ENCODE assay signal across 39 cellular contexts in the genomic region with DNA sequence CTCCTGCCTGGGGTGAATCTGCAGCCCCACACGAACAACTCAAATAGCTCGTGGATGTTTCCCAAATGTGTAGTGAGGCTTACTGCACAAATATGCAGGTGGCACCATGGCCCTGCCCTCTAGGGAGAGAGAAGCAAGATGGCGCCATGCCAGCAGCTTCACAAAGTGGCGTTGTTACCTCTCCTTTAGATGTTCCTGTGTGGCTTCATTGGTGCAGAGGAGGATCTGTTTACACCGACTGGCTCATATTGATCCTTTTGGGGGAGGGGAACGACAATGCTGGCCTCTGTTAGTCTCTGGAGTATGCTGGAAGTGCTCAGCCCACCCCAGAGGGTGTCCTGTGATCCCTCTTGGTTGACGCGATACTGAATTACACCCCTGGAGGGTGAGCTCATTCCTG.
"Had no signal": no experiment of that assay in that cellular context is flagged by ENCODE, and none has a peak within 500 bp of the region (broad histone marks: within the 10 kb centered on the region; RNA-seq: fewer than 3 reads in every experiment).

No MANE protein-coding gene starts in this region.

- H3K9me3 Mint-ChIP-seq: activated naive CD8-positive, alpha-beta T cell treated with anti-CD3 and anti-CD28 coated beads for 36 hours had no signal

- H3K4me1 Mint-ChIP-seq: activated CD4-positive, alpha-beta memory T cell treated with anti-CD3 and anti-CD28 coated beads, Interleukin-2, amount 10 ng/mL, durations not matched to agents 7 days and 5 days; activated CD8-positive, alpha-beta memory T cell treated with anti-CD3 and anti-CD28 coated beads, Interleukin-2, amount 10 ng/mL, durations not matched to agents 7 days and 5 days; activated naive CD8-positive, alpha-beta T cell treated with anti-CD3 and anti-CD28 coated beads for 36 hours; central memory CD8-positive, alpha-beta T cell had no signal

- H3K4me3 ChIP-seq: cardiac muscle cell, MG63, Peyer's patch had no signal

- H3K4me3 Mint-ChIP-seq: activated CD4-positive, alpha-beta memory T cell treated with anti-CD3 and anti-CD28 coated beads, Interleukin-2, amount 10 ng/mL, durations not matched to agents 7 days and 5 days; activated CD8-positive, alpha-beta memory T cell treated with anti-CD3 and anti-CD28 coated beads, Interleukin-2, amount 10 ng/mL, durations not matched to agents 7 days and 5 days; activated naive CD8-positive, alpha-beta T cell treated with anti-CD3 and anti-CD28 coated beads for 36 hours; central memory CD8-positive, alpha-beta T cell had no signal

- H3K27ac Mint-ChIP-seq: activated CD4-positive, alpha-beta memory T cell treated with anti-CD3 and anti-CD28 coated beads, Interleukin-2, amount 10 ng/mL, durations not matched to agents 7 days and 5 days; activated CD8-positive, alpha-beta memory T cell treated with anti-CD3 and anti-CD28 coated beads, Interleukin-2, amount 10 ng/mL, durations not matched to agents 7 days and 5 days; activated naive CD8-positive, alpha-beta T cell treated with anti-CD3 and anti-CD28 coated beads for 36 hours had no signal

- H3K27ac ChIP-seq: cardiac muscle cell, Peyer's patch, RWPE1, WERI-Rb-1 had no signal

- H3K36me3 Mint-ChIP-seq: activated naive CD8-positive, alpha-beta T cell treated with anti-CD3 and anti-CD28 coated beads for 36 hours had no signal

- H3K9me3 ChIP-seq: MG63, Peyer's patch had no signal

- H3K27me3 ChIP-seq: cardiac muscle cell, MG63, Peyer's patch had no signal

- H3K27me3 Mint-ChIP-seq: activated CD4-positive, alpha-beta memory T cell treated with anti-CD3 and anti-CD28 coated beads, Interleukin-2, amount 10 ng/mL, durations not matched to agents 7 days and 5 days; activated CD8-positive, alpha-beta memory T cell treated with anti-CD3 and anti-CD28 coated beads, Interleukin-2, amount 10 ng/mL, durations not matched to agents 7 days and 5 days; activated naive CD8-positive, alpha-beta T cell treated with anti-CD3 and anti-CD28 coated beads for 36 hours had no signal

- H3K36me3 ChIP-seq: cardiac muscle cell, MG63, Peyer's patch, WERI-Rb-1 had no signal

- ATAC-seq: activated CD8-positive, alpha-beta memory T cell treated with anti-CD3 and anti-CD28 coated beads, Interleukin-2, amount 10 ng/mL, durations not matched to agents 7 days and 5 days; PC-3; Right ventricle myocardium inferior had no signal

- DNase-seq: activated CD4-positive, alpha-beta memory T cell treated with anti-CD3 and anti-CD28 coated beads, Interleukin-2, amount 10 ng/mL, durations not matched to agents 7 days and 5 days; activated CD4-positive, alpha-beta T cell treated with anti-CD3 and anti-CD28 coated beads for 1 hour; activated CD4-positive, alpha-beta T cell treated with anti-CD3 and anti-CD28 coated beads for 48 hours; activated CD4-positive, CD25-positive, alpha-beta regulatory T cell; activated CD8-positive, alpha-beta memory T cell treated with anti-CD3 and anti-CD28 coated beads for 24 hours; activated CD8-positive, alpha-beta memory T cell treated with anti-CD3 and anti-CD28 coated beads, Interleukin-2, amount 10 ng/mL, durations not matched to agents 7 days and 5 days; activated CD8-positive, alpha-beta memory T cell treated with anti-CD3 and anti-CD28 coated beads, Interleukin-2, amount 50 U/mL, for 48 hours; activated effector memory CD4-positive, alpha-beta T cell treated with Interleukin-2 at 50 U/mL for 16 hours; activated naive CD4-positive, alpha-beta T cell; activated naive CD4-positive, alpha-beta T cell treated with anti-CD3 and anti-CD28 coated beads, Interleukin-2, amount 50 U/mL, for 16 hours; activated naive CD8-positive, alpha-beta T cell treated with anti-CD3 and anti-CD28 coated beads for 36 hours; activated T-cell treated with anti-CD3 and anti-CD28 coated beads, Interleukin-2, amount 50 U/mL, for 48 hours; amniotic stem cell; aorta; Kasumi-1; KBM-7; MG63; NCI-H1048; NCI-H1417; NCI-H146; NCI-H187; NCI-H2081 treated with DMSO at 0.1 percent for 48 hours; NCI-H226; NCI-H446 treated with DMSO at 0.1 percent for 48 hours; NCI-H524; NCI-H69; NCI-H82; NK-92 treated with Interleukin-12 subunit alpha and Interleukin-12 subunit beta, amount 100 ng/mL, for 24 hours; PC-3; Peyer's patch; SW 1271; T-helper 1 cell; T-helper 2 cell; T-helper 9 cell; WERI-Rb-1 had no signal
